26 cellular contexts compared by ENCODE assay signal in genomic region chr9:108575286-108575685, GRCh38.
"Had no signal": no experiment of that assay in that cellular context is flagged by ENCODE, and none has a peak within 500 bp of the region (broad histone marks: within the 10 kb centered on the region; RNA-seq: fewer than 3 reads in every experiment).

No MANE protein-coding gene starts in this region.

- H3K9me3 Mint-ChIP-seq: dendritic cell treated with granulocyte-macrophage colony-stimulating factor and Interleukin-4, amounts not matched to agents 40 ng/mL and 50 ng/mL, for 4 days; effector memory CD8-positive, alpha-beta T cell; endodermal cell; memory B cell; mesothelial cell of epicardium; naive B cell had no signal

- H3K27me3 Mint-ChIP-seq: dendritic cell treated with granulocyte-macrophage colony-stimulating factor and Interleukin-4, amounts not matched to agents 40 ng/mL and 50 ng/mL, for 4 days; effector memory CD8-positive, alpha-beta T cell; memory B cell had no signal

- H3K27ac Mint-ChIP-seq: dendritic cell treated with granulocyte-macrophage colony-stimulating factor and Interleukin-4, amounts not matched to agents 40 ng/mL and 50 ng/mL, for 4 days; effector memory CD8-positive, alpha-beta T cell; endodermal cell; memory B cell; mesothelial cell of epicardium; naive B cell; naive thymus-derived CD8-positive, alpha-beta T cell had no signal

- H3K4me3 ChIP-seq: colonic mucosa, esophagus squamous epithelium, gastrocnemius medialis, heart right ventricle, left lung, lower lobe of right lung, mucosa of descending colon had no signal

- DNase-seq: colonic mucosa; cortex of kidney; effector CD8-positive, alpha-beta T cell; effector memory CD8-positive, alpha-beta T cell; endodermal cell; erythroblast; esophagus squamous epithelium; foreskin fibroblast; foreskin melanocyte; gastrocnemius medialis; glutamatergic neuron; head of caudate nucleus; heart right ventricle; hippocampal formation; left cardiac atrium; left lung; left ventricle myocardium superior; lower lobe of right lung; mucosa of descending colon; naive B cell; naive thymus-derived CD8-positive, alpha-beta T cell had no signal

- H3K27ac ChIP-seq: colonic mucosa, epithelial cell of prostate, esophagus squamous epithelium, gastrocnemius medialis, heart right ventricle, left lung, lower lobe of right lung had no signal

- ATAC-seq: effector memory CD8-positive, alpha-beta T cell; esophagus mucosa; gastrocnemius medialis; heart right ventricle; left cardiac atrium; left lung; left ventricle myocardium superior; lower lobe of right lung; mucosa of descending colon; naive thymus-derived CD8-positive, alpha-beta T cell had no signal

- H3K4me1 ChIP-seq: colonic mucosa, gastrocnemius medialis, heart right ventricle, left lung, lower lobe of right lung had no signal

- H3K4me3 Mint-ChIP-seq: dendritic cell treated with granulocyte-macrophage colony-stimulating factor and Interleukin-4, amounts not matched to agents 40 ng/mL and 50 ng/mL, for 4 days; effector memory CD8-positive, alpha-beta T cell; endodermal cell; memory B cell; mesothelial cell of epicardium; naive B cell; naive thymus-derived CD8-positive, alpha-beta T cell had no signal

- H3K9me3 ChIP-seq: colonic mucosa, esophagus squamous epithelium, gastrocnemius medialis, heart right ventricle, left lung, lower lobe of right lung, mucosa of descending colon had no signal

- H3K27me3 ChIP-seq: colonic mucosa, esophagus squamous epithelium, gastrocnemius medialis, left lung had no signal

- H3K36me3 ChIP-seq: colonic mucosa, esophagus squamous epithelium, gastrocnemius medialis, heart right ventricle, left lung, lower lobe of right lung had no signal

- H3K36me3 Mint-ChIP-seq: memory B cell; mesothelial cell of epicardium; naive B cell; naive thymus-derived CD8-positive, alpha-beta T cell had no signal

- H3K4me1 Mint-ChIP-seq: memory B cell; mesothelial cell of epicardium; naive B cell; naive thymus-derived CD8-positive, alpha-beta T cell had no signal
